26 cellular contexts compared by ENCODE assay signal in genomic region chr2:98852903-98853302, GRCh38.
"Had no signal": no experiment of that assay in that cellular context is flagged by ENCODE, and none has a peak within 500 bp of the region (broad histone marks: within the 10 kb centered on the region; RNA-seq: fewer than 3 reads in every experiment).

No MANE protein-coding gene starts in this region.

- H3K36me3 ChIP-seq: stomach, suprapubic skin, thoracic aorta, thyroid gland, tibial artery, tibial nerve, transverse colon, upper lobe of left lung, upper lobe of right lung, uterus, vagina had no signal

- H3K9me3 ChIP-seq: suprapubic skin, testis, thoracic aorta, thyroid gland, upper lobe of right lung, vagina had no signal

- H3K27me3 ChIP-seq: stomach, testis, thyroid gland, tibial nerve, transverse colon, upper lobe of left lung, upper lobe of right lung, uterus, vagina had no signal

- DNase-seq: stimulated activated CD4-positive, alpha-beta T cell treated with anti-CD3 and anti-CD28 coated beads, Interleukin-2, amount 100 ng/mL, for 48 hours; stimulated activated CD4-positive, alpha-beta T cell treated with anti-CD3 and anti-CD28 coated beads, Interleukin-4, amount 100 ng/mL, for 1 hour; stimulated activated CD4-positive, alpha-beta T cell treated with anti-CD3 and anti-CD28 coated beads, Interleukin-4, amount 100 ng/mL, for 24 hours; stimulated activated CD4-positive, alpha-beta T cell treated with anti-CD3 and anti-CD28 coated beads, Interleukin-4, amount 100 ng/mL, for 4 hours; stimulated activated CD8-positive, alpha-beta memory T cell treated with anti-CD3 and anti-CD28 coated beads, Interleukin-4, amount 100 ng/mL, for 48 hours; stimulated activated naive B cell treated with anti-CD40 and anti-IgM and Interleukin-4, amounts not matched to agents 10 μg/mL and 1 μg/mL and 100 μg/mL, for 72 hours; stimulated activated naive CD4-positive, alpha-beta T cell treated with Interleukin-2 at 50 U/mL for 16 hours; stimulated activated naive CD8-positive, alpha-beta T cell treated with anti-CD3 and anti-CD28 coated beads, Interleukin-15, amount 100 ng/mL, for 72 hours; stimulated activated naive CD8-positive, alpha-beta T cell treated with anti-CD3 and anti-CD28 coated beads, Interleukin-15, Interleukin-2, amounts not matched to agents 100 U/mL and 50 U/mL, for 24 hours; stomach; substantia nigra; testis; thyroid gland; tibial artery; transverse colon; trophoblast cell; upper lobe of left lung; upper lobe of right lung; uterus had no signal

- FAIRE-seq: urothelium cell line had no signal

- H3K27ac ChIP-seq: stomach, suprapubic skin, testis, thoracic aorta, thyroid gland, tibial artery, tibial nerve, transverse colon, upper lobe of left lung, upper lobe of right lung, uterus, vagina had no signal

- H3K4me1 ChIP-seq: stomach, suprapubic skin, testis, thyroid gland, tibial artery, tibial nerve, transverse colon, upper lobe of left lung, upper lobe of right lung, uterus, vagina had no signal

- H3K4me3 ChIP-seq: stomach, suprapubic skin, testis, thoracic aorta, thyroid gland, tibial artery, tibial nerve, transverse colon, upper lobe of left lung, upper lobe of right lung, uterus, vagina had no signal

- ATAC-seq: stimulated activated effector memory CD8-positive, alpha-beta T cell treated with anti-CD3 and anti-CD28 coated beads, Interleukin-12 subunit alpha, Interleukin-12 subunit beta, amount 100 ng/mL, for 72 hours; stimulated activated memory B cell treated with anti-CD40 and anti-IgM and Interleukin-4, amounts not matched to agents 10 μg/mL and 1 μg/mL and 100 μg/mL, for 72 hours; stimulated activated naive B cell treated with anti-CD40 and anti-IgM and Interleukin-4, amounts not matched to agents 10 μg/mL and 1 μg/mL and 100 μg/mL, for 72 hours; stimulated activated naive CD8-positive, alpha-beta T cell treated with anti-CD3 and anti-CD28 coated beads, Interleukin-15, amount 100 ng/mL, for 72 hours; stimulated activated naive CD8-positive, alpha-beta T cell treated with anti-CD3 and anti-CD28 coated beads, Interleukin-15, Interleukin-2, amounts not matched to agents 100 U/mL and 50 U/mL, for 24 hours; upper lobe of right lung had no signal
